Comparison of ENCODE assay signal across 13 cellular contexts in the genomic region with DNA sequence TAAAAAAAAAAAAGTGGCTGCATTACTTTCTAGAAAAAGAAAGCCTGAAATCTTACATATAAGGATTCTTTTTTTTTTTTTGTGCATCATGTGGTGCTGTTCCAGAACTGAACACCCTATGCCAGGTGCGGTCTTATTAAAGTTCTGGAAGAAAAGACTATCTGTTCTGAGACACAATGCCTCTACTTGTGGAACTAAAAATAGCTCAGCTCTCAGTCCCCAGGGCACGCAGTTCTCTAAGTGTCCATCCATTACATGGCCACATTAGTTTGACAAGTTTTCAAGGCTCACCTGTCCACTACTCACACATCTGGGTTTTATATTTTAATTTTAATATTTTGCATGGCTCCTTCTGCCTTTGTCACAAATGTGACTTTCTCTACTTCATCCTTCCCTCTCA.
"Had no signal": no experiment of that assay in that cellular context is flagged by ENCODE, and none has a peak within 500 bp of the region (broad histone marks: within the 10 kb centered on the region; RNA-seq: fewer than 3 reads in every experiment).

No MANE protein-coding gene starts in this region.

- H3K27me3 ChIP-seq: spleen had no signal

- ATAC-seq: activated CD8-positive, alpha-beta T cell treated with anti-CD3 and anti-CD28 coated beads, Interleukin-2, amount 10 ng/mL, durations not matched to agents 7 days and 5 days; stimulated activated memory B cell treated with anti-CD40 and anti-IgM and Interleukin-4, amounts not matched to agents 10 μg/mL and 1 μg/mL and 100 μg/mL, for 72 hours; T-helper 17 cell; WTC11 had no signal

- H3K36me3 ChIP-seq: lower lobe of right lung, spleen had no signal

- DNase-seq: activated CD4-positive, alpha-beta T cell treated with anti-CD3 and anti-CD28 coated beads for 48 hours; activated CD8-positive, alpha-beta memory T cell treated with anti-CD3 and anti-CD28 coated beads, Interleukin-2, amount 50 U/mL, for 48 hours; activated CD8-positive, alpha-beta T cell treated with anti-CD3 and anti-CD28 coated beads, Interleukin-2, amount 10 ng/mL, durations not matched to agents 7 days and 5 days; activated naive CD4-positive, alpha-beta T cell treated with anti-CD3 and anti-CD28 coated beads for 36 hours; cortex of kidney; effector memory CD4-positive, alpha-beta T cell; lower lobe of right lung; spleen; stimulated activated CD4-positive, alpha-beta T cell treated with anti-CD3 and anti-CD28 coated beads, Interleukin-1b, Interleukin-23, amount 100 ng/mL, for 48 hours; T-helper 17 cell had no signal

- H3K27ac ChIP-seq: lower lobe of right lung, SK-N-MC had no signal

- H3K4me3 ChIP-seq: lower lobe of right lung, SK-N-MC, spleen had no signal

- H3K9me3 ChIP-seq: lower lobe of right lung, spleen had no signal
